Comparison of ENCODE assay signal across 23 cellular contexts in genomic region chr2:39301352-39301751, GRCh38. TPM values are rescaled to one million over a fixed set of nuclear protein-coding genes. Genes with fewer than 3 reads are reported as not detected.
"Had no signal": no experiment of that assay in that cellular context is flagged by ENCODE, and none has a peak within 500 bp of the region (broad histone marks: within the 10 kb centered on the region; RNA-seq: fewer than 3 reads in every experiment).

No MANE protein-coding gene starts in this region.

- H3K4me2 ChIP-seq: KMS-11 had no signal

- H3K27me3 Mint-ChIP-seq: IgD-negative memory B cell had no signal

- H3K4me1 Mint-ChIP-seq: IgD-negative memory B cell had no signal

- H3K27me3 ChIP-seq: SJSA1 had no signal

- DNase-seq: Kasumi-1, MM.1S, NCI-H1092 treated with DMSO at 0.1 percent for 48 hours, NCI-H1436, NCI-H187, NCI-H2029, NCI-H2171 treated with DMSO at 0.1 percent for 48 hours, NCI-H345, NCI-H524, NCI-H526 treated with DMSO at 0.1 percent for 48 hours, NCI-H748 treated with DMSO at 0.1 percent for 48 hours, Right ventricle myocardium superior, RPMI8226, SIG-M5 had no signal

- H3K27ac Mint-ChIP-seq: IgD-negative memory B cell had no signal

- H3K4me3 Mint-ChIP-seq: IgD-negative memory B cell had no signal

- ATAC-seq: HepG2, K562 had no signal

- H3K9me3 Mint-ChIP-seq: IgD-negative memory B cell had no signal

- H3K4me1 ChIP-seq: SJSA1 had no signal

- H3K27ac ChIP-seq: KMS-11, SJSA1, SK-N-MC had no signal

- H3K9me3 ChIP-seq: SJSA1 had no signal

- H3K9ac ChIP-seq: KMS-11 had no signal

- H3K4me3 ChIP-seq: K562, SJSA1, SK-N-MC had no signal

RNA-seq across cellular contexts. Expression of gene CDKL4, which starts 57.6 kb away (rescaled TPM):
- total RNA-seq: HT1080, K562, M059J, NCI-H460, Right ventricle myocardium superior had no signal
- polyA plus RNA-seq: IgD-negative memory B cell, K562 had no signal
